19 cellular contexts compared by ENCODE assay signal in the genomic region with DNA sequence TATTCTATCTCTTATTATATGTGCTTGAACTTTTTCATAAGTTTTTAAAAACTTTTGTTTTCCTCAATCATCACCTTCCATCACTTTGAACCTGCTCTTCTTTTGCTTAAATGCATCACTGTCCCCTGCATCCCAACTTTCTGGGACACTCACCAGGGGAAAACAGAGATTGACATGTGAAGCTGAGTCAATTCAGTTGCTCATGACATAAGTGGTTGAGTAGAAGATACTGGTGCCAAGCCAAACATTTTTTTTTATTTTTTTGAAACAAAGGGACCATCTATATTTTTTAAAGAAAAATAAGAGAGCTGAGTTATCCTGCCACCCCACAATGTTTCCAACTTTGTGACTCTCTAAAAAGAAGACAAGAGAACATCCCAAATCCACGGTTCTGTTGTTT.
A peak's percentile ranks its signal among the peaks of the same experiment; 100 is the strongest.
DNase-seq lines count a peak whose midpoint lies in the region; ATAC-seq and TF ChIP-seq lines count a peak whose summit lies in the region.
"Had no signal": no experiment of that assay in that cellular context is flagged by ENCODE, and none has a peak within 500 bp of the region (broad histone marks: within the 10 kb centered on the region; RNA-seq: fewer than 3 reads in every experiment).

No MANE protein-coding gene starts in this region.

- no peak for DNase-seq in stimulated activated naive CD8-positive, alpha-beta T cell treated with anti-CD3 and anti-CD28 coated beads, Interleukin-15, Interleukin-2, amounts not matched to agents 100 U/mL and 50 U/mL, for 24 hours
- no peak for DNase-seq in activated naive CD8-positive, alpha-beta T cell treated with anti-CD3 and anti-CD28 coated beads, Interleukin-2, amount 50 U/mL, for 24 hours
- DNase-seq in fibroblast of peridontal ligament (ENCODE audit: extremely low read depth) (peak; percentile 39), NCI-H748 treated with DMSO at 0.1 percent for 48 hours (lab: John Stamatoyannopoulos, UW) (no peak), dorsolateral prefrontal cortex (no peak), cerebellar nuclear complex (lab: John Stamatoyannopoulos, UW) (no peak)
- DNase-seq: activated CD4-positive, alpha-beta T cell treated with anti-CD3 and anti-CD28 coated beads for 1 hour; activated CD8-positive, alpha-beta memory T cell treated with anti-CD3 and anti-CD28 coated beads, Interleukin-2, amount 50 U/mL, for 4 hours; COR-L47; endodermal cell; Kasumi-1; NCI-H1436 treated with DMSO at 0.1 percent for 48 hours; NK-92 treated with Interleukin-12 subunit alpha and Interleukin-12 subunit beta, amount 100 ng/mL, for 24 hours; SHP77 had no signal

- peaks cover 5% of the 10 kb centered on the region for H3K36me3 Mint-ChIP-seq in stimulated activated naive CD8-positive, alpha-beta T cell treated with anti-CD3 and anti-CD28 coated beads, Interleukin-15, Interleukin-2, amounts not matched to agents 100 ng/mL and 50 ng/mL, for 24 hours (ENCODE audit: low read depth)
- peaks cover 5% of the 10 kb centered on the region for H3K36me3 Mint-ChIP-seq in activated naive CD8-positive, alpha-beta T cell treated with anti-CD3 and anti-CD28 coated beads, Interleukin-2, amount 50 U/mL, for 24 hours (ENCODE audit: low read depth)

- H3K4me3 ChIP-seq in dorsolateral prefrontal cortex = no peak overlapping the region
- H3K4me3 ChIP-seq: cardiac muscle cell, lung had no signal

- peak overlapping the region; percentile 10 for H3K27ac Mint-ChIP-seq in stimulated activated naive CD8-positive, alpha-beta T cell treated with anti-CD3 and anti-CD28 coated beads, Interleukin-15, Interleukin-2, amounts not matched to agents 100 ng/mL and 50 ng/mL, for 24 hours
- peak overlapping the region; percentile 30 for H3K27ac Mint-ChIP-seq in activated naive CD8-positive, alpha-beta T cell treated with anti-CD3 and anti-CD28 coated beads, Interleukin-2, amount 50 U/mL, for 24 hours
- H3K27ac Mint-ChIP-seq: endodermal cell had no signal

- peaks cover 16% of the 10 kb centered on the region for H3K9me3 Mint-ChIP-seq in stimulated activated naive CD8-positive, alpha-beta T cell treated with anti-CD3 and anti-CD28 coated beads, Interleukin-15, Interleukin-2, amounts not matched to agents 100 ng/mL and 50 ng/mL, for 24 hours
- H3K9me3 Mint-ChIP-seq in activated naive CD8-positive, alpha-beta T cell treated with anti-CD3 and anti-CD28 coated beads, Interleukin-2, amount 50 U/mL, for 24 hours = peaks cover 19% of the 10 kb centered on the region
- H3K9me3 Mint-ChIP-seq: endodermal cell had no signal

- no peaks in the 10 kb centered on the region for H3K27me3 Mint-ChIP-seq in stimulated activated naive CD8-positive, alpha-beta T cell treated with anti-CD3 and anti-CD28 coated beads, Interleukin-15, Interleukin-2, amounts not matched to agents 100 ng/mL and 50 ng/mL, for 24 hours
- H3K27me3 Mint-ChIP-seq in activated naive CD8-positive, alpha-beta T cell treated with anti-CD3 and anti-CD28 coated beads, Interleukin-2, amount 50 U/mL, for 24 hours = no peaks in the 10 kb centered on the region

- intact Hi-C loops in dorsolateral prefrontal cortex (cut with DNase I) = no loop called here

- ATAC-seq in stimulated activated naive CD8-positive, alpha-beta T cell treated with anti-CD3 and anti-CD28 coated beads, Interleukin-15, Interleukin-2, amounts not matched to agents 100 U/mL and 50 U/mL, for 24 hours = no peak
- ATAC-seq in activated naive CD8-positive, alpha-beta T cell treated with anti-CD3 and anti-CD28 coated beads, Interleukin-2, amount 50 U/mL, for 24 hours = no peak
- no peak for ATAC-seq in GM21526 (IDR thresholded peaks at IDR 0.05; ENCODE audit: low FRiP score, unreplicated experiment)

- peaks cover 50% of the 10 kb centered on the region for H3K4me1 Mint-ChIP-seq in stimulated activated naive CD8-positive, alpha-beta T cell treated with anti-CD3 and anti-CD28 coated beads, Interleukin-15, Interleukin-2, amounts not matched to agents 100 ng/mL and 50 ng/mL, for 24 hours (ENCODE audit: low read depth)
- peaks cover 52% of the 10 kb centered on the region for H3K4me1 Mint-ChIP-seq in activated naive CD8-positive, alpha-beta T cell treated with anti-CD3 and anti-CD28 coated beads, Interleukin-2, amount 50 U/mL, for 24 hours

- no peak overlapping the region for H3K27ac ChIP-seq in dorsolateral prefrontal cortex
- H3K27ac ChIP-seq: cardiac muscle cell had no signal

- no peak for TF ChIP-seq CTCF in dorsolateral prefrontal cortex (IDR thresholded peaks at IDR 0.05 in 54 of 56, conservative IDR thresholded peaks at IDR 0.05 in 2 of 56; ENCODE audit: low read depth in 1 of 56, partially characterized antibody in 56 of 56)

- no peak overlapping the region for H3K4me3 Mint-ChIP-seq in stimulated activated naive CD8-positive, alpha-beta T cell treated with anti-CD3 and anti-CD28 coated beads, Interleukin-15, Interleukin-2, amounts not matched to agents 100 ng/mL and 50 ng/mL, for 24 hours
- no peak overlapping the region for H3K4me3 Mint-ChIP-seq in activated naive CD8-positive, alpha-beta T cell treated with anti-CD3 and anti-CD28 coated beads, Interleukin-2, amount 50 U/mL, for 24 hours
- H3K4me3 Mint-ChIP-seq: endodermal cell, neural crest cell had no signal

- no peaks in the 10 kb centered on the region for H3K27me3 ChIP-seq in dorsolateral prefrontal cortex
- H3K27me3 ChIP-seq: cardiac muscle cell had no signal
